22 cellular contexts compared by ENCODE assay signal in genomic region chr2:113716291-113716690, GRCh38.
A peak's percentile ranks its signal among the peaks of the same experiment; 100 is the strongest.
DNase-seq lines count a peak whose midpoint lies in the region; ATAC-seq lines count a peak whose summit lies in the region.
"Had no signal": no experiment of that assay in that cellular context is flagged by ENCODE, and none has a peak within 500 bp of the region (broad histone marks: within the 10 kb centered on the region; RNA-seq: fewer than 3 reads in every experiment).

No MANE protein-coding gene starts in this region.

- H3K4me3 Mint-ChIP-seq in stimulated activated effector memory CD8-positive, alpha-beta T cell treated with anti-CD3 and anti-CD28 coated beads, Interleukin-12 subunit alpha, Interleukin-12 subunit beta, amount 100 ng/mL, for 72 hours: no peak overlapping the region
- H3K4me3 Mint-ChIP-seq: activated CD4-positive, alpha-beta memory T cell treated with anti-CD3 and anti-CD28 coated beads for 36 hours; activated naive CD8-positive, alpha-beta T cell treated with anti-CD3 and anti-CD28 coated beads for 36 hours; CD4-positive, alpha-beta T cell; T-cell had no signal

- DNase-seq in GM03348 (ENCODE audit: low spot score) (peak; percentile 29), amniotic epithelial cell (ENCODE audit: low read depth) (peak; percentile 87), hepatic stellate cell (ENCODE audit: low spot score) (peak; percentile 30), NCI-H69 (lab: John Stamatoyannopoulos, UW) (no peak), Ammon's horn (ENCODE audit: low spot score) (no peak), midbrain (lab: John Stamatoyannopoulos, UW) (no peak)
- no peak for DNase-seq in stimulated activated effector memory CD8-positive, alpha-beta T cell treated with anti-CD3 and anti-CD28 coated beads, Interleukin-12 subunit alpha, Interleukin-12 subunit beta, amount 100 ng/mL, for 72 hours (ENCODE audit: low spot score in 2 of 2)
- DNase-seq: activated CD4-positive, alpha-beta memory T cell treated with anti-CD3 and anti-CD28 coated beads for 36 hours; activated naive CD8-positive, alpha-beta T cell treated with anti-CD3 and anti-CD28 coated beads for 36 hours; CD4-positive, alpha-beta T cell; cerebellar nuclear complex; DMS 273 treated with DMSO at 0.1 percent for 48 hours; islet precursor cell; NCI-H1048; NCI-H1694 treated with DMSO at 0.1 percent for 48 hours; NCI-H2171 treated with DMSO at 0.1 percent for 48 hours; NCI-H526; psoas muscle; SJCRH30; T-cell; upper lobe of left lung had no signal

- peaks cover 7% of the 10 kb centered on the region for H3K4me1 Mint-ChIP-seq in stimulated activated effector memory CD8-positive, alpha-beta T cell treated with anti-CD3 and anti-CD28 coated beads, Interleukin-12 subunit alpha, Interleukin-12 subunit beta, amount 100 ng/mL, for 72 hours
- H3K4me1 Mint-ChIP-seq: activated naive CD8-positive, alpha-beta T cell treated with anti-CD3 and anti-CD28 coated beads for 36 hours; T-cell had no signal

- H3K27ac Mint-ChIP-seq in stimulated activated effector memory CD8-positive, alpha-beta T cell treated with anti-CD3 and anti-CD28 coated beads, Interleukin-12 subunit alpha, Interleukin-12 subunit beta, amount 100 ng/mL, for 72 hours: peak overlapping the region; percentile 7
- H3K27ac Mint-ChIP-seq: activated CD4-positive, alpha-beta memory T cell treated with anti-CD3 and anti-CD28 coated beads for 36 hours; activated naive CD8-positive, alpha-beta T cell treated with anti-CD3 and anti-CD28 coated beads for 36 hours; CD4-positive, alpha-beta T cell; T-cell had no signal

- no peaks in the 10 kb centered on the region for H3K9me3 Mint-ChIP-seq in stimulated activated effector memory CD8-positive, alpha-beta T cell treated with anti-CD3 and anti-CD28 coated beads, Interleukin-12 subunit alpha, Interleukin-12 subunit beta, amount 100 ng/mL, for 72 hours
- H3K9me3 Mint-ChIP-seq: activated CD4-positive, alpha-beta memory T cell treated with anti-CD3 and anti-CD28 coated beads for 36 hours; activated naive CD8-positive, alpha-beta T cell treated with anti-CD3 and anti-CD28 coated beads for 36 hours; CD4-positive, alpha-beta T cell; T-cell had no signal

- H3K36me3 Mint-ChIP-seq in stimulated activated effector memory CD8-positive, alpha-beta T cell treated with anti-CD3 and anti-CD28 coated beads, Interleukin-12 subunit alpha, Interleukin-12 subunit beta, amount 100 ng/mL, for 72 hours: peaks cover 86% of the 10 kb centered on the region

- ATAC-seq in stimulated activated effector memory CD8-positive, alpha-beta T cell treated with anti-CD3 and anti-CD28 coated beads, Interleukin-12 subunit alpha, Interleukin-12 subunit beta, amount 100 ng/mL, for 72 hours: no peak
- ATAC-seq: activated CD4-positive, CD25-positive, alpha-beta regulatory T cell treated with anti-CD3 and anti-CD28 coated beads, Interleukin-2, amount 50 U/mL, for 24 hours; psoas muscle; T-cell had no signal

Comparison
In these comparisons a context has a peak if more than half of its experiments do, and no peak if none do; other contexts are left out.
1. DNase-seq: peak in GM03348 (single experiment), amniotic epithelial cell (single experiment) and hepatic stellate cell (single experiment); none in stimulated activated effector memory CD8-positive, alpha-beta T cell treated with anti-CD3 and anti-CD28 coated beads, Interleukin-12 subunit alpha, Interleukin-12 subunit beta, amount 100 ng/mL, for 72 hours (0 of 2), NCI-H69 (single experiment), Ammon's horn (single experiment) and midbrain (single experiment).